ENCODE assay signal across 10 cellular contexts in genomic region chr3:105473521-105474223, GRCh38.
DNase-seq lines count a peak whose midpoint lies in the region; ATAC-seq and TF ChIP-seq lines count a peak whose summit lies in the region.
"Had no signal": no experiment of that assay in that cellular context is flagged by ENCODE, and none has a peak within 500 bp of the region (broad histone marks: within the 10 kb centered on the region; RNA-seq: fewer than 3 reads in every experiment).

No MANE protein-coding gene starts in this region.

- intact Hi-C loops in posterior vena cava (cut with DNase I) = no loop called here
- intact Hi-C loops in Right ventricle myocardium superior (cut with DNase I) = no loop called here

- CTCF ChIA-PET in BJ (lab: Yijun Ruan, JAX) = interaction anchor here (0.9 kb wide), 1 partner anchor 105 kb away, joined by 3 read pairs; no protein-coding TSS in a partner anchor

- no peak for TF ChIP-seq CTCF in BJ (IDR thresholded peaks at IDR 0.05; ENCODE audit: insufficient read depth, low read depth, low read length)

- no peak overlapping the region for H3K4me3 ChIP-seq in BJ (ENCODE audit: low read depth, low read length)

- no peaks in the 10 kb centered on the region for H3K36me3 ChIP-seq in BJ (ENCODE audit: control insufficient read depth, insufficient read depth, low read length)

- H3K27me3 ChIP-seq in BJ (ENCODE audit: control insufficient read depth, insufficient read depth, low read length) = no peaks in the 10 kb centered on the region

- DNase-seq in BJ (ENCODE audit: low read depth) (peak; percentile 52), LHCN-M2 (ENCODE audit: low read depth) (peak; percentile 87), globus pallidus (ENCODE audit: low spot score) (peak; percentile 57), posterior vena cava (ENCODE audit: low spot score) (no peak), NCI-H345 treated with DMSO at 0.1 percent for 48 hours (lab: John Stamatoyannopoulos, UW; ENCODE audit: unreplicated experiment) (no peak), Right ventricle myocardium superior (no peak)
- DNase-seq in stimulated activated CD4-positive, alpha-beta T cell treated with anti-CD3 and anti-CD28 coated beads, Interleukin-4, amount 100 ng/mL, for 4 hours = no peak
- DNase-seq: activated naive CD4-positive, alpha-beta T cell treated with anti-CD3 and anti-CD28 coated beads for 36 hours; NCI-H187 treated with DMSO at 0.1 percent for 48 hours had no signal

- peak; percentile 80 for ATAC-seq in GM21515 (IDR thresholded peaks at IDR 0.05; ENCODE audit: unreplicated experiment)
- ATAC-seq in Right ventricle myocardium superior (ENCODE audit: poor library complexity) = no peak

- POLR2A ChIA-PET in BJ (lab: Charles Lee) = interaction anchor here (0.5 to 0.6 kb wide), 2 partner anchors 26 to 108 kb away, joined by 3 to 5 read pairs; no protein-coding TSS in a partner anchor

Comparison
In these comparisons a context has a peak if more than half of its experiments do, and no peak if none do; other contexts are left out.
1. DNase-seq: peak in BJ (single experiment), LHCN-M2 (single experiment) and globus pallidus (single experiment); none in posterior vena cava (single experiment), NCI-H345 treated with DMSO at 0.1 percent for 48 hours (single experiment), stimulated activated CD4-positive, alpha-beta T cell treated with anti-CD3 and anti-CD28 coated beads, Interleukin-4, amount 100 ng/mL, for 4 hours (0 of 2) and Right ventricle myocardium superior (single experiment).